Comparison of ENCODE assay signal across 1 cellular context in genomic region chr17:50464736-50465135, GRCh38.
TF ChIP-seq lines count a peak whose summit lies in the region.

No MANE protein-coding gene starts in this region.

TF ChIP-seq in HepG2, 621 proteins besides CTCF, POLR2A, EP300 and RAD21:
- no peak for TF ChIP-seq RAD51 (IDR thresholded peaks at IDR 0.05; ENCODE audit: borderline replicate concordance)
- no peak for TF ChIP-seq TBX3 (IDR thresholded peaks at IDR 0.05; ENCODE audit: borderline replicate concordance)
- TF ChIP-seq GPBP1L1 (CRISPR knock-in tag; IDR thresholded peaks at IDR 0.05), result no peak
- no peak for TF ChIP-seq ZSCAN20 (CRISPR knock-in tag; IDR thresholded peaks at IDR 0.05; ENCODE audit: borderline replicate concordance)
- no peak for TF ChIP-seq ZNF558 (CRISPR knock-in tag; IDR thresholded peaks at IDR 0.05; ENCODE audit: borderline replicate concordance)
- TF ChIP-seq DR1 (CRISPR knock-in tag; IDR thresholded peaks at IDR 0.05), result no peak
- no peak for TF ChIP-seq PCBP1 (IDR thresholded peaks at IDR 0.05; ENCODE audit: borderline replicate concordance, low read depth, low read length)
- TF ChIP-seq IRF9 (CRISPR knock-in tag; IDR thresholded peaks at IDR 0.05; ENCODE audit: borderline replicate concordance), result no peak
- no peak for TF ChIP-seq HIVEP1 (CRISPR knock-in tag; IDR thresholded peaks at IDR 0.05)
- TF ChIP-seq ZNF264 (CRISPR knock-in tag; IDR thresholded peaks at IDR 0.05), result no peak
- TF ChIP-seq KLF15 (CRISPR knock-in tag; IDR thresholded peaks at IDR 0.05; ENCODE audit: borderline replicate concordance), result no peak
- TF ChIP-seq PHF20 (CRISPR knock-in tag; IDR thresholded peaks at IDR 0.05), result no peak
- no peak for TF ChIP-seq MTERF4 (CRISPR knock-in tag; IDR thresholded peaks at IDR 0.05)
- no peak for TF ChIP-seq FOXP4 (CRISPR knock-in tag; IDR thresholded peaks at IDR 0.05)
